In the genomic region with DNA sequence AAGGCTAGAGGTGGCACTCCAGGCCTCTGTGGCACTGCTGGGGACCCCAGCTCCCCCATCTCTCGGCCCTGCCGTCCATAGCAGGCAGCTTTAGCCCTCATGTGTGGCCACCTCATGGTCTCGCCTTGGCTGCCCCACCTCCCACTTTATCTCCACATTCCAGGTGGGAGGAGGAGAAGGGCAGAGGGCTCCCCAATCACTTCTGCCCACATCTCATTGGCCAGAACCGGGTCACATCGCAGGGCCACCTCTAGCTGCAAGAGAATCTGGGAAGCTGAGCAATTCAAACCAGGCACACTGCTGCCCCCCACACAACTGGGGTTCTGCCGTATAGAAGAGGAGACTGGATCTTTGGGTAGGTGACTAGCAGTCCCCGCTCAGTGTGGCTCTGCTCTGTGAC, we compare ENCODE assay signal across 31 cellular contexts. TPM values are rescaled to one million over a fixed set of nuclear protein-coding genes. Genes with fewer than 3 reads are reported as not detected.
"Had no signal": no experiment of that assay in that cellular context is flagged by ENCODE, and none has a peak within 500 bp of the region (broad histone marks: within the 10 kb centered on the region; RNA-seq: fewer than 3 reads in every experiment).

No MANE protein-coding gene starts in this region.

- H3K9me3 Mint-ChIP-seq: mesothelial cell of epicardium; naive thymus-derived CD4-positive, alpha-beta T cell; natural killer cell treated with Interleukin-12 subunit alpha and Interleukin-12 subunit beta and Interleukin-15 and Interleukin-18, amount 100 ng/mL, for 72 hours; stimulated activated memory B cell treated with anti-CD40 and anti-IgM and Interleukin-4, amounts not matched to agents 10 μg/mL and 1 μg/mL and 100 μg/mL, for 72 hours; stimulated activated naive CD8-positive, alpha-beta T cell treated with anti-CD3 and anti-CD28 coated beads, Interleukin-15, amount 100 ng/mL, for 72 hours; type B pancreatic cell had no signal

- H3K4me1 ChIP-seq: left ventricle myocardium inferior, right atrium auricular region, uterus had no signal

- DNase-seq: heart right ventricle; islet precursor cell; left ventricle myocardium inferior; mesendoderm; naive thymus-derived CD4-positive, alpha-beta T cell; occipital lobe; small intestine; spleen; stimulated activated CD4-positive, alpha-beta T cell treated with anti-CD3 and anti-CD28 coated beads, Interleukin-4, amount 100 ng/mL, for 24 hours; stimulated activated CD8-positive, alpha-beta memory T cell treated with anti-CD3 and anti-CD28 coated beads, Interleukin-4, amount 100 ng/mL, for 48 hours; stimulated activated naive CD4-positive, alpha-beta T cell treated with Interleukin-2 at 50 U/mL for 16 hours; stimulated activated naive CD8-positive, alpha-beta T cell treated with anti-CD3 and anti-CD28 coated beads, Interleukin-15, amount 100 ng/mL, for 72 hours; substantia nigra; uterus had no signal

- H3K27me3 Mint-ChIP-seq: natural killer cell treated with Interleukin-12 subunit alpha and Interleukin-12 subunit beta and Interleukin-15 and Interleukin-18, amount 100 ng/mL, for 72 hours; stimulated activated naive CD8-positive, alpha-beta T cell treated with anti-CD3 and anti-CD28 coated beads, Interleukin-15, amount 100 ng/mL, for 72 hours; type B pancreatic cell had no signal

- H3K27me3 ChIP-seq: hepatocyte, right atrium auricular region, spleen, tibial nerve, uterus had no signal

- H2AFZ ChIP-seq: hepatocyte, parathyroid adenoma had no signal

- H3K27ac Mint-ChIP-seq: mesothelial cell of epicardium; naive thymus-derived CD4-positive, alpha-beta T cell; stimulated activated memory B cell treated with anti-CD40 and anti-IgM and Interleukin-4, amounts not matched to agents 10 μg/mL and 1 μg/mL and 100 μg/mL, for 72 hours; type B pancreatic cell had no signal

- H3K36me3 Mint-ChIP-seq: mesothelial cell of epicardium; naive thymus-derived CD4-positive, alpha-beta T cell; natural killer cell treated with Interleukin-12 subunit alpha and Interleukin-12 subunit beta and Interleukin-15 and Interleukin-18, amount 100 ng/mL, for 72 hours; stimulated activated memory B cell treated with anti-CD40 and anti-IgM and Interleukin-4, amounts not matched to agents 10 μg/mL and 1 μg/mL and 100 μg/mL, for 72 hours; type B pancreatic cell had no signal

- ATAC-seq: heart right ventricle; naive thymus-derived CD4-positive, alpha-beta T cell; natural killer cell treated with Interleukin-12 subunit alpha and Interleukin-12 subunit beta and Interleukin-15 and Interleukin-18, amount 100 ng/mL, for 72 hours; sciatic nerve; stimulated activated memory B cell treated with anti-CD40 and anti-IgM and Interleukin-4, amounts not matched to agents 10 μg/mL and 1 μg/mL and 100 μg/mL, for 72 hours; stimulated activated naive CD8-positive, alpha-beta T cell treated with anti-CD3 and anti-CD28 coated beads, Interleukin-15, amount 100 ng/mL, for 72 hours had no signal

- H3K4me3 ChIP-seq: heart right ventricle, hepatocyte, left ventricle myocardium inferior, lung, right atrium auricular region, tibial nerve, uterus had no signal

- H3K27ac ChIP-seq: hepatocyte, left ventricle myocardium inferior, parathyroid adenoma, right atrium auricular region, tibial nerve, uterus had no signal

- H3K4me3 Mint-ChIP-seq: mesothelial cell of epicardium; naive thymus-derived CD4-positive, alpha-beta T cell; natural killer cell treated with Interleukin-12 subunit alpha and Interleukin-12 subunit beta and Interleukin-15 and Interleukin-18, amount 100 ng/mL, for 72 hours; stimulated activated memory B cell treated with anti-CD40 and anti-IgM and Interleukin-4, amounts not matched to agents 10 μg/mL and 1 μg/mL and 100 μg/mL, for 72 hours; stimulated activated naive CD8-positive, alpha-beta T cell treated with anti-CD3 and anti-CD28 coated beads, Interleukin-15, amount 100 ng/mL, for 72 hours; type B pancreatic cell had no signal

- H3K9me3 ChIP-seq: heart right ventricle, left ventricle myocardium inferior, right atrium auricular region, spleen, tibial nerve, uterus had no signal

- H3K36me3 ChIP-seq: heart right ventricle, left ventricle myocardium inferior, right atrium auricular region, spleen, tibial nerve, uterus had no signal

- FAIRE-seq: small intestine had no signal

- H3K4me2 ChIP-seq: hepatocyte had no signal

- H3K79me2 ChIP-seq: hepatocyte, parathyroid adenoma had no signal

- H3K9ac ChIP-seq: parathyroid adenoma had no signal

RNA-seq across cellular contexts. Expression of a gene that starts 1.6 kb away (rescaled TPM):
- total RNA-seq: left ventricle myocardium inferior; lower leg skin; mesothelial cell of epicardium; myocyte; naive thymus-derived CD4-positive, alpha-beta T cell; natural killer cell treated with Interleukin-12 subunit alpha and Interleukin-12 subunit beta and Interleukin-15 and Interleukin-18, amount 100 ng/mL, for 72 hours; osteocyte; posterior vena cava; right atrium auricular region; sciatic nerve had no signal
- polyA plus RNA-seq: heart right ventricle; naive thymus-derived CD4-positive, alpha-beta T cell; small intestine had no signal

RNA-seq across cellular contexts. Expression of a gene that starts 28.1 kb away (rescaled TPM):
- total RNA-seq: hepatocyte, kidney epithelial cell, mesothelial cell of epicardium, myocyte, osteocyte, pulmonary artery endothelial cell, renal cortical epithelial cell had no signal
- polyA plus RNA-seq: hepatocyte; naive thymus-derived CD4-positive, alpha-beta T cell had no signal
